Comparison of ENCODE assay signal across 8 cellular contexts in the genomic region with DNA sequence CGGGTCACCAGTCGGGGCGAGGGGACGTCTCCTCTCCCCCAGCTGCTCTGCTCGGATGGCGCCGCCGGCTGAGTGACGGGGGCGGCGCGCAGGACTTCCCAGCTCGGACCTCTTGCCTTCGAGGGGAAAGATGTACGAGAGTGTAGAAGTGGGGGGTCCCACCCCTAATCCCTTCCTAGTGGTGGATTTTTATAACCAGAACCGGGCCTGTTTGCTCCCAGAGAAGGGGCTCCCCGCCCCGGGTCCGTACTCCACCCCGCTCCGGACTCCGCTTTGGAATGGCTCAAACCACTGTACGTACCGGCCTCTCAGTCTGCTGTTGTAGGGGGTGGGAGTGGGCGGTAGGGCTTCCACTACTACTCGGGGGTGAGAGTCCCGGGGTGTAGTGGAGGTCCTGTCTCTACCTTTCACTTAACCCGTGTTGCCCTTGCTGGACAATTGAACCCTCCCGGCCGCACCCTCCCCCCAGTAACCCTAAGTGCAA. TPM values are rescaled to one million over a fixed set of nuclear protein-coding genes. Genes with fewer than 3 reads are reported as not detected.
A peak's percentile ranks its signal among the peaks of the same experiment; 100 is the strongest.
DNase-seq lines count a peak whose midpoint lies in the region; ATAC-seq and TF ChIP-seq lines count a peak whose summit lies in the region.

No MANE protein-coding gene starts in this region.

- peaks cover 65% of the 10 kb centered on the region for H3K36me3 ChIP-seq in neutrophil

- H3K27ac Mint-ChIP-seq in CD14-positive monocyte = peak overlapping the region; percentile 86 to 97 (median 90)

- H3K27ac ChIP-seq in VCaP (peak overlapping the region; percentile 80; the same call in 1 of the 2 replicates), neutrophil (peak overlapping the region; percentile 98)

- no peaks in the 10 kb centered on the region for H3K27me3 ChIP-seq in neutrophil

- peaks cover 75 to 80% of the 10 kb centered on the region in 2 experiments for H3K4me1 ChIP-seq in neutrophil (ENCODE audit: control insufficient read depth in 1 of 2, insufficient read depth in 1 of 2, low read depth in 1 of 2, low read length in 1 of 2)

- H3K27me3 Mint-ChIP-seq in CD14-positive monocyte (ENCODE audit: low read depth in 3 of 3) = peaks cover 2 to 6% (median 4%) of the 10 kb centered on the region in 3 donors

- H3K36me3 Mint-ChIP-seq in CD14-positive monocyte = peaks cover 48 to 65% of the 10 kb centered on the region in 2 donors

- no peaks in the 10 kb centered on the region for H3K9me3 ChIP-seq in neutrophil

- H3K4me3 Mint-ChIP-seq in CD14-positive monocyte = peak overlapping the region; percentile 95 to 99

- no peak for ATAC-seq in GM18498 (IDR thresholded peaks at IDR 0.05; ENCODE audit: unreplicated experiment)

- DNase-seq in CD14-positive monocyte (ENCODE audit: low spot score) (no peak), fibroblast of pulmonary artery (ENCODE audit: low read depth) (no peak), mucosa of gallbladder (ENCODE audit: low spot score) (no peak), T1000 (lab: John Stamatoyannopoulos, UW) (no peak), NCI-H524 (lab: John Stamatoyannopoulos, UW) (no peak)

- intact Hi-C loops in CD14-positive monocyte (cut with micrococcal nuclease) = loop anchor here (2.0 to 5.0 kb wide), 2 partner anchors 24 to 35 kb away; a partner anchor contains a TSS

- H3K4me1 Mint-ChIP-seq in CD14-positive monocyte = peaks cover 72% of the 10 kb centered on the region

- H3K4me3 ChIP-seq in fibroblast of pulmonary artery (replicated peaks; ENCODE audit: low read depth, low read length) = peak overlapping the region; percentile 84
- peak overlapping the region; percentile 96 to 99 for H3K4me3 ChIP-seq in neutrophil (ENCODE audit: low read depth in 1 of 2, low read length in 1 of 2)

- peaks cover 0 to 4% (median 0%) of the 10 kb centered on the region in 7 donors for H3K9me3 Mint-ChIP-seq in CD14-positive monocyte

- TF ChIP-seq CTCF in CD14-positive monocyte (IDR thresholded peaks at IDR 0.05) (no peak), VCaP (conservative IDR thresholded peaks at IDR 0.05) (no peak), fibroblast of pulmonary artery (IDR thresholded peaks at IDR 0.05; ENCODE audit: low read length, missing control alignments) (no peak), neutrophil (IDR thresholded peaks at IDR 0.05) (no peak)

RNA-seq across cellular contexts. Expression of a gene that starts 21.9 kb away (rescaled TPM):
- not detected for polyA plus RNA-seq in CD14-positive monocyte
- total RNA-seq in mucosa of gallbladder = 1.9 TPM

RNA-seq across cellular contexts. Expression of a gene that starts 33.6 kb away (rescaled TPM):
- polyA plus RNA-seq in CD14-positive monocyte = 10 to 100 TPM; 14.9 to 29.4 TPM
- total RNA-seq in mucosa of gallbladder = 39.4 TPM

RNA-seq across cellular contexts. Expression of a gene that starts 54.9 kb away (rescaled TPM):
- polyA plus RNA-seq in CD14-positive monocyte = under 1 TPM in 1 of 2 donors, not detected in 1; 0.11 TPM
- 6.8 TPM for total RNA-seq in mucosa of gallbladder
